Comparison of ENCODE assay signal across 8 cellular contexts in genomic region chr3:196422976-196423781, GRCh38. TPM values are rescaled to one million over a fixed set of nuclear protein-coding genes. Genes with fewer than 3 reads are reported as not detected.
DNase-seq lines count a peak whose midpoint lies in the region; ATAC-seq and TF ChIP-seq lines count a peak whose summit lies in the region.

No MANE protein-coding gene starts in this region.

- ATAC-seq in activated T-helper 17 cell treated with anti-CD3 and anti-CD28 coated beads, Interleukin-2, amount 50 U/mL, for 72 hours (replicated peaks), result peak; percentile 15
- ATAC-seq in thoracic aorta (ENCODE audit: insufficient number of reproducible peaks, low FRiP score, low read depth) (no peak), HG02798 (IDR thresholded peaks at IDR 0.05; ENCODE audit: poor library complexity, unreplicated experiment) (no peak), GM19351 (IDR thresholded peaks at IDR 0.05; ENCODE audit: unreplicated experiment) (no peak), GM19035 (IDR thresholded peaks at IDR 0.05; ENCODE audit: unreplicated experiment) (no peak)

- no peak overlapping the region for H3K27ac Mint-ChIP-seq in activated T-helper 17 cell treated with anti-CD3 and anti-CD28 coated beads, Interleukin-2, amount 50 U/mL, for 72 hours

- H3K27me3 ChIP-seq in thoracic aorta (replicated peaks; ENCODE audit: insufficient read depth), result no peaks in the 10 kb centered on the region

- no peak for TF ChIP-seq CTCF in thoracic aorta (IDR thresholded peaks at IDR 0.05)

- peaks cover 35% of the 10 kb centered on the region for H3K4me1 Mint-ChIP-seq in activated T-helper 17 cell treated with anti-CD3 and anti-CD28 coated beads, Interleukin-2, amount 50 U/mL, for 72 hours

- peak overlapping the region; percentile 34 to 40 for H3K27ac ChIP-seq in thoracic aorta

- peak; percentile 26 for DNase-seq in NCI-H2107 treated with DMSO at 0.1 percent for 48 hours (lab: John Stamatoyannopoulos, UW; ENCODE audit: unreplicated experiment)
- DNase-seq in NCI-H2107 (lab: John Stamatoyannopoulos, UW), result no peak
- peak; percentile 13 for DNase-seq in left kidney (ENCODE audit: low read depth, low spot score)
- no peak for DNase-seq in thoracic aorta (ENCODE audit: low spot score)

- peak overlapping the region; percentile 10 for H3K4me3 Mint-ChIP-seq in activated T-helper 17 cell treated with anti-CD3 and anti-CD28 coated beads, Interleukin-2, amount 50 U/mL, for 72 hours

- H3K4me3 ChIP-seq in thoracic aorta, result no peak overlapping the region

- H3K36me3 ChIP-seq in thoracic aorta, result no peaks in the 10 kb centered on the region

- no peaks in the 10 kb centered on the region for H3K27me3 Mint-ChIP-seq in activated T-helper 17 cell treated with anti-CD3 and anti-CD28 coated beads, Interleukin-2, amount 50 U/mL, for 72 hours

- no peaks in the 10 kb centered on the region for H3K9me3 ChIP-seq in thoracic aorta

- H3K36me3 Mint-ChIP-seq in activated T-helper 17 cell treated with anti-CD3 and anti-CD28 coated beads, Interleukin-2, amount 50 U/mL, for 72 hours (ENCODE audit: low read depth), result peaks cover 39% of the 10 kb centered on the region

- peaks cover 12 to 16% of the 10 kb centered on the region in 2 donors for H3K4me1 ChIP-seq in thoracic aorta (ENCODE audit: control insufficient read depth in 1 of 2, low read depth in 2 of 2)

- H3K9me3 Mint-ChIP-seq in activated T-helper 17 cell treated with anti-CD3 and anti-CD28 coated beads, Interleukin-2, amount 50 U/mL, for 72 hours, result no peaks in the 10 kb centered on the region

RNA-seq across cellular contexts. Expression of gene UBXN7, which starts 9.0 kb away (rescaled TPM):
- total RNA-seq in activated T-helper 17 cell treated with anti-CD3 and anti-CD28 coated beads, Interleukin-2, amount 50 U/mL, for 72 hours, result 10 to 100 TPM; 49.1 to 99.2 TPM
- 10 to 100 TPM; 21.1 to 22.2 TPM for total RNA-seq in thoracic aorta

Comparison
In these comparisons a context has a peak if more than half of its experiments do, and no peak if none do; other contexts are left out.
1. DNase-seq: peak in NCI-H2107 treated with DMSO at 0.1 percent for 48 hours (single experiment) and left kidney (single experiment); none in NCI-H2107 (single experiment) and thoracic aorta (single experiment).